1 cellular context compared by ENCODE assay signal in genomic region chr12:3684449-3685051, GRCh38.
TF ChIP-seq lines count a peak whose summit lies in the region.

No MANE protein-coding gene starts in this region.

TF ChIP-seq in K562, 482 proteins besides CTCF, POLR2A, EP300 and RAD21 (continued from another document and continues in another):
- TF ChIP-seq, protein P1, sequence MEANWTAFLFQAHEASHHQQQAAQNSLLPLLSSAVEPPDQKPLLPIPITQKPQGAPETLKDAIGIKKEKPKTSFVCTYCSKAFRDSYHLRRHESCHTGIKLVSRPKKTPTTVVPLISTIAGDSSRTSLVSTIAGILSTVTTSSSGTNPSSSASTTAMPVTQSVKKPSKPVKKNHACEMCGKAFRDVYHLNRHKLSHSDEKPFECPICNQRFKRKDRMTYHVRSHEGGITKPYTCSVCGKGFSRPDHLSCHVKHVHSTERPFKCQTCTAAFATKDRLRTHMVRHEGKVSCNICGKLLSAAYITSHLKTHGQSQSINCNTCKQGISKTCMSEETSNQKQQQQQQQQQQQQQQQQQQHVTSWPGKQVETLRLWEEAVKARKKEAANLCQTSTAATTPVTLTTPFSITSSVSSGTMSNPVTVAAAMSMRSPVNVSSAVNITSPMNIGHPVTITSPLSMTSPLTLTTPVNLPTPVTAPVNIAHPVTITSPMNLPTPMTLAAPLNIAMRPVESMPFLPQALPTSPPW (CRISPR knock-in tag; IDR thresholded peaks at IDR 0.05): peak; percentile 40; the same call in 1 of the 2 replicates
- TF ChIP-seq MAFF (IDR thresholded peaks at IDR 0.05; ENCODE audit: low read length): peak; percentile 77
- no peak for TF ChIP-seq ZNF280B (CRISPR knock-in tag; IDR thresholded peaks at IDR 0.05)
- peak; percentile 90 for TF ChIP-seq ZNF584 (CRISPR knock-in tag; IDR thresholded peaks at IDR 0.05; ENCODE audit: low read depth)
- TF ChIP-seq NCOA6 (IDR thresholded peaks at IDR 0.05): no peak
- TF ChIP-seq, protein P2, sequence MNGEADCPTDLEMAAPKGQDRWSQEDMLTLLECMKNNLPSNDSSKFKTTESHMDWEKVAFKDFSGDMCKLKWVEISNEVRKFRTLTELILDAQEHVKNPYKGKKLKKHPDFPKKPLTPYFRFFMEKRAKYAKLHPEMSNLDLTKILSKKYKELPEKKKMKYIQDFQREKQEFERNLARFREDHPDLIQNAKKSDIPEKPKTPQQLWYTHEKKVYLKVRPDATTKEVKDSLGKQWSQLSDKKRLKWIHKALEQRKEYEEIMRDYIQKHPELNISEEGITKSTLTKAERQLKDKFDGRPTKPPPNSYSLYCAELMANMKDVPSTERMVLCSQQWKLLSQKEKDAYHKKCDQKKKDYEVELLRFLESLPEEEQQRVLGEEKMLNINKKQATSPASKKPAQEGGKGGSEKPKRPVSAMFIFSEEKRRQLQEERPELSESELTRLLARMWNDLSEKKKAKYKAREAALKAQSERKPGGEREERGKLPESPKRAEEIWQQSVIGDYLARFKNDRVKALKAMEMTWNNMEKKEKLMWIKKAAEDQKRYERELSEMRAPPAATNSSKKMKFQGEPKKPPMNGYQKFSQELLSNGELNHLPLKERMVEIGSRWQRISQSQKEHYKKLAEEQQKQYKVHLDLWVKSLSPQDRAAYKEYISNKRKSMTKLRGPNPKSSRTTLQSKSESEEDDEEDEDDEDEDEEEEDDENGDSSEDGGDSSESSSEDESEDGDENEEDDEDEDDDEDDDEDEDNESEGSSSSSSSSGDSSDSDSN (IDR thresholded peaks at IDR 0.05; ENCODE audit: borderline replicate concordance in 1 of 2, low read depth in 2 of 2, low read length in 2 of 2): no peak
- no peak for TF ChIP-seq RBM14 (IDR thresholded peaks at IDR 0.05; ENCODE audit: borderline replicate concordance, insufficient read depth, low read depth, low read length)
- 0 out of 2 replicates have a peak, but pooled peaks have one; percentile 31 for TF ChIP-seq ZNF354B (CRISPR knock-in tag; IDR thresholded peaks at IDR 0.05)
- no peak for TF ChIP-seq NR2C1 (IDR thresholded peaks at IDR 0.05)
- peak; percentile 84 for TF ChIP-seq NR2C1 (tag; IDR thresholded peaks at IDR 0.05)
- TF ChIP-seq ZNF589 (CRISPR knock-in tag; IDR thresholded peaks at IDR 0.05; ENCODE audit: low read depth): peak; percentile 82; the same call in 1 of the 2 replicates
- TF ChIP-seq ZNF140 (CRISPR knock-in tag; IDR thresholded peaks at IDR 0.05): no peak
- TF ChIP-seq SMARCC2 (IDR thresholded peaks at IDR 0.05; ENCODE audit: low read depth): no peak
- peak; percentile 87 for TF ChIP-seq ZBTB17 (CRISPR knock-in tag; IDR thresholded peaks at IDR 0.05)
- TF ChIP-seq TEAD4 (IDR thresholded peaks at IDR 0.05; ENCODE audit: low read length): no peak
- TF ChIP-seq TEAD4 (CRISPR knock-in tag; IDR thresholded peaks at IDR 0.05; ENCODE audit: borderline replicate concordance): no peak
- TF ChIP-seq JUND (IDR thresholded peaks at IDR 0.05; ENCODE audit: borderline replicate concordance, low read depth, low read length): no peak
- TF ChIP-seq JUND (tag; IDR thresholded peaks at IDR 0.05; ENCODE audit: borderline replicate concordance, low read depth, low read length): peak; percentile 75; the same call in 2 of the 3 replicates
- no peak for TF ChIP-seq NR3C1 (CRISPR knock-in tag; IDR thresholded peaks at IDR 0.05)
- TF ChIP-seq CXXC5 (CRISPR knock-in tag; IDR thresholded peaks at IDR 0.05): peak; percentile 59
- peak in 1 of 2 experiments; percentile 53; a peak in 1 of 4 replicates for TF ChIP-seq TBL1XR1 (IDR thresholded peaks at IDR 0.05; ENCODE audit: low read length in 2 of 2)
- peak; percentile 82 for TF ChIP-seq PTTG1 (tag; IDR thresholded peaks at IDR 0.05; ENCODE audit: low read depth)
- peak in 1 of 2 experiments; percentile 75; a peak in 2 of 4 replicates for TF ChIP-seq MAZ (CRISPR knock-in tag; conservative IDR thresholded peaks at IDR 0.05 in 1 of 2, IDR thresholded peaks at IDR 0.05 in 1 of 2)
- no peak for TF ChIP-seq LEF1 (IDR thresholded peaks at IDR 0.05)
- TF ChIP-seq ZBTB33 (CRISPR knock-in tag; IDR thresholded peaks at IDR 0.05): peak; percentile 35; the same call in 1 of the 2 replicates
- TF ChIP-seq ZNF740 (CRISPR knock-in tag; IDR thresholded peaks at IDR 0.05): no peak
- peak in 1 of 2 experiments; percentile 83; a peak in 2 of 4 replicates for TF ChIP-seq ZNF740 (tag; IDR thresholded peaks at IDR 0.05)
- peak; percentile 96 for TF ChIP-seq ZNF175 (CRISPR knock-in tag; IDR thresholded peaks at IDR 0.05; ENCODE audit: low read depth)
- peak; percentile 80 for TF ChIP-seq TEAD2 (tag; IDR thresholded peaks at IDR 0.05)
- peak; percentile 52 to 63; a peak in 3 of 4 replicates for TF ChIP-seq FOXK2 (conservative IDR thresholded peaks at IDR 0.05 in 1 of 2, IDR thresholded peaks at IDR 0.05 in 1 of 2; ENCODE audit: low read depth in 2 of 2)
- TF ChIP-seq, protein P3, sequence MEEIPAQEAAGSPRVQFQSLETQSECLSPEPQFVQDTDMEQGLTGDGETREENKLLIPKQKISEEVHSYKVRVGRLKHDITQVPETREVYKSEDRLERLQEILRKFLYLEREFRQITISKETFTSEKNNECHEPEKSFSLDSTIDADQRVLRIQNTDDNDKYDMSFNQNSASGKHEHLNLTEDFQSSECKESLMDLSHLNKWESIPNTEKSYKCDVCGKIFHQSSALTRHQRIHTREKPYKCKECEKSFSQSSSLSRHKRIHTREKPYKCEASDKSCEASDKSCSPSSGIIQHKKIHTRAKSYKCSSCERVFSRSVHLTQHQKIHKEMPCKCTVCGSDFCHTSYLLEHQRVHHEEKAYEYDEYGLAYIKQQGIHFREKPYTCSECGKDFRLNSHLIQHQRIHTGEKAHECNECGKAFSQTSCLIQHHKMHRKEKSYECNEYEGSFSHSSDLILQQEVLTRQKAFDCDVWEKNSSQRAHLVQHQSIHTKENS (CRISPR knock-in tag; IDR thresholded peaks at IDR 0.05): no peak
- TF ChIP-seq NUFIP1 (IDR thresholded peaks at IDR 0.05; ENCODE audit: partially characterized antibody): peak; percentile 32
- TF ChIP-seq, protein P4, sequence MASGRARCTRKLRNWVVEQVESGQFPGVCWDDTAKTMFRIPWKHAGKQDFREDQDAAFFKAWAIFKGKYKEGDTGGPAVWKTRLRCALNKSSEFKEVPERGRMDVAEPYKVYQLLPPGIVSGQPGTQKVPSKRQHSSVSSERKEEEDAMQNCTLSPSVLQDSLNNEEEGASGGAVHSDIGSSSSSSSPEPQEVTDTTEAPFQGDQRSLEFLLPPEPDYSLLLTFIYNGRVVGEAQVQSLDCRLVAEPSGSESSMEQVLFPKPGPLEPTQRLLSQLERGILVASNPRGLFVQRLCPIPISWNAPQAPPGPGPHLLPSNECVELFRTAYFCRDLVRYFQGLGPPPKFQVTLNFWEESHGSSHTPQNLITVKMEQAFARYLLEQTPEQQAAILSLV (tag; IDR thresholded peaks at IDR 0.05): peak; percentile 89
- TF ChIP-seq KLF6 (CRISPR knock-in tag; IDR thresholded peaks at IDR 0.05; ENCODE audit: borderline replicate concordance): peak; percentile 82; the same call in 1 of the 2 replicates
- peak in 1 of 2 experiments; percentile 13; a peak in 1 of 4 replicates for TF ChIP-seq HDAC1 (IDR thresholded peaks at IDR 0.05)
- peak; percentile 33; the same call in 1 of the 2 replicates for TF ChIP-seq CBFA2T2 (conservative IDR thresholded peaks at IDR 0.05)
- peak; percentile 87 for TF ChIP-seq ZNF766 (CRISPR knock-in tag; conservative IDR thresholded peaks at IDR 0.05)
- TF ChIP-seq ARHGAP35 (IDR thresholded peaks at IDR 0.05; ENCODE audit: partially characterized antibody): no peak
- no peak for TF ChIP-seq ZNF444 (CRISPR knock-in tag; IDR thresholded peaks at IDR 0.05)
- TF ChIP-seq, protein P5, sequence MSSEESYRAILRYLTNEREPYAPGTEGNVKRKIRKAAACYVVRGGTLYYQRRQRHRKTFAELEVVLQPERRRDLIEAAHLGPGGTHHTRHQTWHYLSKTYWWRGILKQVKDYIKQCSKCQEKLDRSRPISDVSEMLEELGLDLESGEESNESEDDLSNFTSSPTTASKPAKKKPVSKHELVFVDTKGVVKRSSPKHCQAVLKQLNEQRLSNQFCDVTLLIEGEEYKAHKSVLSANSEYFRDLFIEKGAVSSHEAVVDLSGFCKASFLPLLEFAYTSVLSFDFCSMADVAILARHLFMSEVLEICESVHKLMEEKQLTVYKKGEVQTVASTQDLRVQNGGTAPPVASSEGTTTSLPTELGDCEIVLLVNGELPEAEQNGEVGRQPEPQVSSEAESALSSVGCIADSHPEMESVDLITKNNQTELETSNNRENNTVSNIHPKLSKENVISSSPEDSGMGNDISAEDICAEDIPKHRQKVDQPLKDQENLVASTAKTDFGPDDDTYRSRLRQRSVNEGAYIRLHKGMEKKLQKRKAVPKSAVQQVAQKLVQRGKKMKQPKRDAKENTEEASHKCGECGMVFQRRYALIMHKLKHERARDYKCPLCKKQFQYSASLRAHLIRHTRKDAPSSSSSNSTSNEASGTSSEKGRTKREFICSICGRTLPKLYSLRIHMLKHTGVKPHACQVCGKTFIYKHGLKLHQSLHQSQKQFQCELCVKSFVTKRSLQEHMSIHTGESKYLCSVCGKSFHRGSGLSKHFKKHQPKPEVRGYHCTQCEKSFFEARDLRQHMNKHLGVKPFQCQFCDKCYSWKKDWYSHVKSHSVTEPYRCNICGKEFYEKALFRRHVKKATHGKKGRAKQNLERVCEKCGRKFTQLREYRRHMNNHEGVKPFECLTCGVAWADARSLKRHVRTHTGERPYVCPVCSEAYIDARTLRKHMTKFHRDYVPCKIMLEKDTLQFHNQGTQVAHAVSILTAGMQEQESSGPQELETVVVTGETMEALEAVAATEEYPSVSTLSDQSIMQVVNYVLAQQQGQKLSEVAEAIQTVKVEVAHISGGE (CRISPR knock-in tag; IDR thresholded peaks at IDR 0.05): 0 out of 6 replicates have a peak, but pooled peaks of 1 of the 3 experiments have one; percentile 37
- TF ChIP-seq TRIM24 (IDR thresholded peaks at IDR 0.05): no peak
- TF ChIP-seq SMARCA5 (IDR thresholded peaks at IDR 0.05): no peak
- no peak for TF ChIP-seq CSDE1 (IDR thresholded peaks at IDR 0.05)
- peak; percentile 84; the same call in 1 of the 2 replicates for TF ChIP-seq ZKSCAN8 (CRISPR knock-in tag; IDR thresholded peaks at IDR 0.05)
- TF ChIP-seq NRF1 (conservative IDR thresholded peaks at IDR 0.05 in 1 of 2, IDR thresholded peaks at IDR 0.05 in 1 of 2): peak in 1 of 2 experiments; percentile 44; a peak in 2 of 4 replicates
- peak; percentile 82 for TF ChIP-seq ZNF239 (CRISPR knock-in tag; IDR thresholded peaks at IDR 0.05)
- TF ChIP-seq, protein P6, sequence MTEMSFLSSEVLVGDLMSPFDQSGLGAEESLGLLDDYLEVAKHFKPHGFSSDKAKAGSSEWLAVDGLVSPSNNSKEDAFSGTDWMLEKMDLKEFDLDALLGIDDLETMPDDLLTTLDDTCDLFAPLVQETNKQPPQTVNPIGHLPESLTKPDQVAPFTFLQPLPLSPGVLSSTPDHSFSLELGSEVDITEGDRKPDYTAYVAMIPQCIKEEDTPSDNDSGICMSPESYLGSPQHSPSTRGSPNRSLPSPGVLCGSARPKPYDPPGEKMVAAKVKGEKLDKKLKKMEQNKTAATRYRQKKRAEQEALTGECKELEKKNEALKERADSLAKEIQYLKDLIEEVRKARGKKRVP (CRISPR knock-in tag; IDR thresholded peaks at IDR 0.05): peak; percentile 76
- no peak for TF ChIP-seq NCOA4 (IDR thresholded peaks at IDR 0.05; ENCODE audit: partially characterized antibody)
